ENCODE assay signal across 8 cellular contexts in genomic region chr13:26557051-26557392, GRCh38. TPM values are rescaled to one million over a fixed set of nuclear protein-coding genes. Genes with fewer than 3 reads are reported as not detected.
DNase-seq lines count a peak whose midpoint lies in the region; ATAC-seq and TF ChIP-seq lines count a peak whose summit lies in the region.

No MANE protein-coding gene starts in this region.

- peaks cover 13% of the 10 kb centered on the region for H3K4me1 Mint-ChIP-seq in stimulated activated naive CD8-positive, alpha-beta T cell treated with anti-CD3 and anti-CD28 coated beads, Interleukin-15, Interleukin-2, amounts not matched to agents 100 ng/mL and 50 ng/mL, for 24 hours (ENCODE audit: low read depth)
- H3K4me1 Mint-ChIP-seq in T-cell: peaks cover 12 to 17% (median 14%) of the 10 kb centered on the region in 3 donors

- H2AFZ ChIP-seq in Karpas-422 (ENCODE audit: low read length): no peak overlapping the region

- H3K36me3 ChIP-seq in iPS-18a (ENCODE audit: control insufficient read depth, low read depth, low read length) (no peaks in the 10 kb centered on the region), transverse colon (no peaks in the 10 kb centered on the region), Karpas-422 (ENCODE audit: insufficient read depth, low read length) (no peaks in the 10 kb centered on the region)

- H3K4me2 ChIP-seq in Karpas-422 (ENCODE audit: low read depth, low read length, poor library complexity, severe bottlenecking): no peak overlapping the region

- no peak for TF ChIP-seq CTCF in transverse colon (IDR thresholded peaks at IDR 0.05)

- peaks cover 48% of the 10 kb centered on the region for H3K27me3 Mint-ChIP-seq in stimulated activated naive CD8-positive, alpha-beta T cell treated with anti-CD3 and anti-CD28 coated beads, Interleukin-15, Interleukin-2, amounts not matched to agents 100 ng/mL and 50 ng/mL, for 24 hours
- H3K27me3 Mint-ChIP-seq in T-cell: peaks cover 22 to 39% of the 10 kb centered on the region in 2 donors

- CTCF ChIA-PET in T-cell (lab: Charles Lee): no interaction called here

- no peaks in the 10 kb centered on the region for H3K79me2 ChIP-seq in Karpas-422 (ENCODE audit: low read length)

- H3K9me3 Mint-ChIP-seq in stimulated activated naive CD8-positive, alpha-beta T cell treated with anti-CD3 and anti-CD28 coated beads, Interleukin-15, Interleukin-2, amounts not matched to agents 100 ng/mL and 50 ng/mL, for 24 hours: no peaks in the 10 kb centered on the region
- H3K9me3 Mint-ChIP-seq in T-cell: peaks cover 0 to 5% (median 0%) of the 10 kb centered on the region in 3 donors

- POLR2A ChIA-PET in T-cell (lab: Charles Lee): no interaction called here

- no peak for TF ChIP-seq POLR2A in transverse colon (IDR thresholded peaks at IDR 0.05)

- H3K9ac ChIP-seq in iPS-18a (ENCODE audit: low read length) (peak overlapping the region; percentile 2), Karpas-422 (ENCODE audit: low read length) (no peak overlapping the region)

- H3K27me3 ChIP-seq in iPS-18a (ENCODE audit: control insufficient read depth, insufficient read depth, low read length) (peaks cover 23% of the 10 kb centered on the region), transverse colon (peaks cover 76% of the 10 kb centered on the region), Karpas-422 (ENCODE audit: low read length) (no peaks in the 10 kb centered on the region)

- H3K9me2 ChIP-seq in Karpas-422 (replicated peaks; ENCODE audit: insufficient read depth, low read length): no peaks in the 10 kb centered on the region

- no peak overlapping the region for H3K27ac Mint-ChIP-seq in stimulated activated naive CD8-positive, alpha-beta T cell treated with anti-CD3 and anti-CD28 coated beads, Interleukin-15, Interleukin-2, amounts not matched to agents 100 ng/mL and 50 ng/mL, for 24 hours
- H3K27ac Mint-ChIP-seq in T-cell: no peak overlapping the region

- 0 to 2% methylated on average over 1 to 3 of the region's 3 CpGs for WGBS in transverse colon (ENCODE audit: low coverage in 1 of 2), 2 donors

- H3K4me1 ChIP-seq in iPS-18a (ENCODE audit: control insufficient read depth, low read depth, low read length) (peaks cover 21% of the 10 kb centered on the region), transverse colon (peaks cover 0 to 20% (median 6%) of the 10 kb centered on the region in 4 donors), Karpas-422 (ENCODE audit: low read length) (no peaks in the 10 kb centered on the region)

- no peak for DNase-seq in stimulated activated naive CD8-positive, alpha-beta T cell treated with anti-CD3 and anti-CD28 coated beads, Interleukin-15, Interleukin-2, amounts not matched to agents 100 U/mL and 50 U/mL, for 24 hours
- DNase-seq in T-cell: no peak
- no peak for DNase-seq in transverse colon
- no peak for DNase-seq in Karpas-422
- no peak for DNase-seq in HPDE6-E6E7 (ENCODE audit: extremely low spot score)

- peak overlapping the region; percentile 49 for H3K4me3 Mint-ChIP-seq in stimulated activated naive CD8-positive, alpha-beta T cell treated with anti-CD3 and anti-CD28 coated beads, Interleukin-15, Interleukin-2, amounts not matched to agents 100 ng/mL and 50 ng/mL, for 24 hours
- H3K4me3 Mint-ChIP-seq in T-cell: peak overlapping the region; percentile 14 to 63 (median 42)

- H3K4me3 ChIP-seq in iPS-18a (ENCODE audit: low read length) (peak overlapping the region; percentile 75), transverse colon (peak overlapping the region in 3 of 4 donors; percentile 58 to 83 (median 80)), Karpas-422 (ENCODE audit: low read length) (no peak overlapping the region)

- no peak overlapping the region for H3K27ac ChIP-seq in iPS-18a (ENCODE audit: low read length)
- no peak overlapping the region for H3K27ac ChIP-seq in transverse colon
- no peak overlapping the region for H3K27ac ChIP-seq in Karpas-422 (ENCODE audit: low read length)

- in situ Hi-C loops in transverse colon (cut with MboI; ENCODE audit: low pct_ligation_motif_present in 1 of 4, low pct_unique_long_range_greater_than_20kb in 1 of 4, low sequenced_read_pairs in 3 of 4): no loop called here

- ATAC-seq in stimulated activated naive CD8-positive, alpha-beta T cell treated with anti-CD3 and anti-CD28 coated beads, Interleukin-15, Interleukin-2, amounts not matched to agents 100 U/mL and 50 U/mL, for 24 hours: no peak
- peak in 2 of 4 experiments; percentile 44 to 56 for ATAC-seq in T-cell (replicated peaks in 1 of 4)
- ATAC-seq in GM19035 (IDR thresholded peaks at IDR 0.05; ENCODE audit: unreplicated experiment): no peak

- no peaks in the 10 kb centered on the region for H4K20me1 ChIP-seq in Karpas-422 (ENCODE audit: insufficient read depth, low read depth, low read length)

- no peak for TF ChIP-seq EP300 in transverse colon (IDR thresholded peaks at IDR 0.05; ENCODE audit: low read depth)

- H3K36me3 Mint-ChIP-seq in stimulated activated naive CD8-positive, alpha-beta T cell treated with anti-CD3 and anti-CD28 coated beads, Interleukin-15, Interleukin-2, amounts not matched to agents 100 ng/mL and 50 ng/mL, for 24 hours (ENCODE audit: low read depth): no peaks in the 10 kb centered on the region
- no peaks in the 10 kb centered on the region for H3K36me3 Mint-ChIP-seq in T-cell

- H3K9me3 ChIP-seq in iPS-18a (ENCODE audit: control insufficient read depth, low read depth, low read length) (no peaks in the 10 kb centered on the region), transverse colon (no peaks in the 10 kb centered on the region), Karpas-422 (ENCODE audit: low read length) (no peaks in the 10 kb centered on the region)

- intact Hi-C loops in transverse colon (cut with DNase I; ENCODE audit: low total_unique reads): no loop called here

RNA-seq across cellular contexts. Expression of gene WASF3, which starts 0.5 kb away (rescaled TPM):
- total RNA-seq in T-cell: under 1 TPM in 4 of 5 donors, not detected in 1; 0.15 to 0.41 (median 0.27) TPM
- total RNA-seq in transverse colon: 1 to 10 TPM in 2 of 4 donors, under 1 TPM in 2; 0.75 to 4.9 (median 2.3) TPM
- total RNA-seq in Karpas-422 (2014; rRNA removed; shearing (Covaris generic); ENCODE audit: low replicate concordance): 0.04 TPM in 1 of 2 replicates, not detected in the other
